In genomic region chr1:173680152-173680551, GRCh38 we compare ENCODE assay signal across 4 cellular contexts. TPM values are rescaled to one million over a fixed set of nuclear protein-coding genes. Genes with fewer than 3 reads are reported as not detected.
"Had no signal": no experiment of that assay in that cellular context is flagged by ENCODE, and none has a peak within 500 bp of the region (broad histone marks: within the 10 kb centered on the region; RNA-seq: fewer than 3 reads in every experiment).

No MANE protein-coding gene starts in this region.

RNA-seq across cellular contexts. Expression of gene ANKRD45, which starts 10.5 kb away (rescaled TPM):
- total RNA-seq: LHCN-M2, MCF 10A, NCI-H460 had no signal

RNA-seq across cellular contexts. Expression of gene TEX50, which starts 45.0 kb away (rescaled TPM):
- total RNA-seq: LHCN-M2, M059J, MCF 10A, NCI-H460 had no signal
